In genomic region chrX:74534569-74535038, GRCh38 we compare ENCODE assay signal across 9 cellular contexts.
A peak's percentile ranks its signal among the peaks of the same experiment; 100 is the strongest.
DNase-seq lines count a peak whose midpoint lies in the region; ATAC-seq, FAIRE-seq and TF ChIP-seq lines count a peak whose summit lies in the region.
"Had no signal": no experiment of that assay in that cellular context is flagged by ENCODE, and none has a peak within 500 bp of the region (broad histone marks: within the 10 kb centered on the region; RNA-seq: fewer than 3 reads in every experiment).

No MANE protein-coding gene starts in this region.

- TF ChIP-seq CTCF in chondrocyte (IDR thresholded peaks at IDR 0.05) (no peak), pancreas (IDR thresholded peaks at IDR 0.05) (no peak)

- H3K36me3 Mint-ChIP-seq in activated naive CD4-positive, alpha-beta T cell treated with anti-CD3 and anti-CD28 coated beads for 36 hours (ENCODE audit: low read depth), result peaks cover 1% of the 10 kb centered on the region
- H3K36me3 Mint-ChIP-seq in chondrocyte (ENCODE audit: low read depth), result peaks cover 6% of the 10 kb centered on the region

- CTCF ChIA-PET in activated naive CD4-positive, alpha-beta T cell treated with anti-CD3 and anti-CD28 coated beads for 36 hours (lab: Charles Lee), result interaction anchor here (0.6 to 2.0 kb wide), 7 partner anchors 12 to 355 kb away, joined by 3 to 11 read pairs (median 3); no protein-coding TSS in a partner anchor

- H3K4me1 Mint-ChIP-seq in activated naive CD4-positive, alpha-beta T cell treated with anti-CD3 and anti-CD28 coated beads for 36 hours (ENCODE audit: low read depth), result peaks cover 15% of the 10 kb centered on the region
- H3K4me1 Mint-ChIP-seq in chondrocyte (ENCODE audit: low read depth), result peaks cover 19% of the 10 kb centered on the region

- no peak for FAIRE-seq in pancreas (lab: Jason Lieb, UNC)

- no peak overlapping the region for H3K9ac ChIP-seq in stomach smooth muscle (ENCODE audit: low read length in 2 of 2)

- DNase-seq in activated naive CD4-positive, alpha-beta T cell treated with anti-CD3 and anti-CD28 coated beads for 36 hours, result peak; percentile 10
- DNase-seq in activated naive CD4-positive, alpha-beta T cell treated with anti-CD3 and anti-CD28 coated beads, Interleukin-2, amount 50 U/mL, for 16 hours, result no peak
- DNase-seq in chondrocyte (ENCODE audit: low spot score) (no peak), mesenteric fat pad (ENCODE audit: low spot score) (no peak), pancreas (no peak)
- DNase-seq: DND-41 had no signal

- whole genome bisulfite sequencing in pancreas, 2 donors, result 86 to 92% methylated on average over 2 of the region's 2 CpGs

- H3K9me3 Mint-ChIP-seq in activated naive CD4-positive, alpha-beta T cell treated with anti-CD3 and anti-CD28 coated beads for 36 hours, result no peaks in the 10 kb centered on the region
- peaks cover 3% of the 10 kb centered on the region for H3K9me3 Mint-ChIP-seq in chondrocyte (ENCODE audit: low read depth)

- H3K27ac ChIP-seq in stomach smooth muscle (ENCODE audit: low read length), result peak overlapping the region; percentile 85
- H3K27ac ChIP-seq in pancreas, result no peak overlapping the region

- H3K4me1 ChIP-seq in stomach smooth muscle (ENCODE audit: control insufficient read depth, insufficient read depth, low read length) (peaks cover 7% of the 10 kb centered on the region), pancreas (no peaks in the 10 kb centered on the region)

- no peaks in the 10 kb centered on the region for H3K27me3 Mint-ChIP-seq in activated naive CD4-positive, alpha-beta T cell treated with anti-CD3 and anti-CD28 coated beads for 36 hours (ENCODE audit: low read depth)
- no peaks in the 10 kb centered on the region for H3K27me3 Mint-ChIP-seq in chondrocyte (ENCODE audit: low read depth)

- no peak overlapping the region for H3K4me3 Mint-ChIP-seq in activated naive CD4-positive, alpha-beta T cell treated with anti-CD3 and anti-CD28 coated beads for 36 hours
- H3K4me3 Mint-ChIP-seq in chondrocyte (ENCODE audit: unreplicated experiment), result no peak overlapping the region

- H3K4me3 ChIP-seq in stomach smooth muscle (ENCODE audit: low read length in 2 of 2) (no peak overlapping the region), pancreas (no peak overlapping the region)

- ATAC-seq in HG03432 (IDR thresholded peaks at IDR 0.05; ENCODE audit: unreplicated experiment) (peak; percentile 47), pancreas (no peak), esophagus mucosa (no peak)

- H3K9me3 ChIP-seq in stomach smooth muscle (ENCODE audit: control insufficient read depth in 2 of 2, low read length in 2 of 2), result no peaks in the 10 kb centered on the region
- H3K9me3 ChIP-seq in pancreas, result no peaks in the 10 kb centered on the region

- H3K27me3 ChIP-seq in stomach smooth muscle (ENCODE audit: control insufficient read depth in 1 of 2, insufficient read depth in 2 of 2, low read length in 2 of 2), result peaks cover 0 to 11% of the 10 kb centered on the region in 2 donors
- no peaks in the 10 kb centered on the region for H3K27me3 ChIP-seq in pancreas

- H3K36me3 ChIP-seq in stomach smooth muscle (ENCODE audit: control insufficient read depth in 2 of 2, insufficient read depth in 2 of 2, low read length in 2 of 2) (no peaks in the 10 kb centered on the region), pancreas (no peaks in the 10 kb centered on the region)

- intact Hi-C loops in activated naive CD4-positive, alpha-beta T cell treated with anti-CD3 and anti-CD28 coated beads for 36 hours (cut with micrococcal nuclease), result loop anchor here (1.0 to 10.0 kb wide), 6 partner anchors 16 to 970 kb away; partner anchors contain the start of gene CHIC1
- intact Hi-C loops in pancreas (cut with DNase I), result no loop called here

- no peak overlapping the region for H3K27ac Mint-ChIP-seq in activated naive CD4-positive, alpha-beta T cell treated with anti-CD3 and anti-CD28 coated beads for 36 hours
- H3K27ac Mint-ChIP-seq in chondrocyte (ENCODE audit: unreplicated experiment), result peak overlapping the region; percentile 95
